ENCODE assay signal across 8 cellular contexts in genomic region chr3:120596853-120597223, GRCh38. TPM values are rescaled to one million over a fixed set of nuclear protein-coding genes. Genes with fewer than 3 reads are reported as not detected.
A peak's percentile ranks its signal among the peaks of the same experiment; 100 is the strongest.
DNase-seq lines count a peak whose midpoint lies in the region; ATAC-seq lines count a peak whose summit lies in the region.

No MANE protein-coding gene starts in this region.

- H3K4me3 Mint-ChIP-seq in T-helper 2 cell treated with Interferon-gamma antibody and Interleukin-4, amounts not matched to agents 5 μg/mL and 100 μg/mL, for 36 hours = peak overlapping the region; percentile 87
- H3K4me3 Mint-ChIP-seq in activated naive CD8-positive, alpha-beta T cell = peak overlapping the region; percentile 93

- no peaks in the 10 kb centered on the region for H3K9me3 ChIP-seq in iPS-20b (ENCODE audit: insufficient read depth, low read depth, low read length)
- no peaks in the 10 kb centered on the region for H3K9me3 ChIP-seq in subcutaneous abdominal adipose tissue (ENCODE audit: control insufficient read depth in 5 of 5, low read length in 5 of 5)

- peaks cover 20% of the 10 kb centered on the region for H3K36me3 Mint-ChIP-seq in T-helper 2 cell treated with Interferon-gamma antibody and Interleukin-4, amounts not matched to agents 5 μg/mL and 100 μg/mL, for 36 hours (ENCODE audit: low read depth)
- no peaks in the 10 kb centered on the region for H3K36me3 Mint-ChIP-seq in activated naive CD8-positive, alpha-beta T cell

- H3K9ac ChIP-seq in iPS-20b (ENCODE audit: low read depth, low read length) (peak overlapping the region; percentile 97), subcutaneous abdominal adipose tissue (ENCODE audit: low read length in 5 of 5) (peak overlapping the region; percentile 89 to 99 (median 99))

- peak overlapping the region; percentile 94 for H3K27ac Mint-ChIP-seq in T-helper 2 cell treated with Interferon-gamma antibody and Interleukin-4, amounts not matched to agents 5 μg/mL and 100 μg/mL, for 36 hours
- H3K27ac Mint-ChIP-seq in activated naive CD8-positive, alpha-beta T cell = peak overlapping the region; percentile 96

- H3K4me1 ChIP-seq in iPS-20b (ENCODE audit: insufficient read depth, low read length) = peaks cover 4% of the 10 kb centered on the region; the same call in 1 of the 2 replicates
- H3K4me1 ChIP-seq in subcutaneous abdominal adipose tissue (ENCODE audit: control insufficient read depth in 5 of 5, insufficient read depth in 5 of 5, low read length in 5 of 5) = peaks cover 5 to 39% (median 34%) of the 10 kb centered on the region in 5 donors

- H3K27me3 ChIP-seq in iPS-20b (ENCODE audit: insufficient read depth, low read length) (no peaks in the 10 kb centered on the region), subcutaneous abdominal adipose tissue (ENCODE audit: control insufficient read depth in 5 of 5, insufficient read depth in 4 of 5, low read length in 5 of 5) (no peaks in the 10 kb centered on the region)

- no peak for DNase-seq in T-helper 2 cell treated with Interferon-gamma antibody and Interleukin-4, amounts not matched to agents 5 μg/mL and 100 μg/mL, for 36 hours (ENCODE audit: low spot score)
- DNase-seq in T-helper 2 cell (no peak), mucosa of gallbladder (ENCODE audit: low spot score) (no peak), SK-N-DZ (ENCODE audit: low spot score) (no peak)

- H3K4me3 ChIP-seq in iPS-20b (ENCODE audit: low read length) (peak overlapping the region; percentile 99), subcutaneous abdominal adipose tissue (ENCODE audit: low read depth in 1 of 5, low read length in 5 of 5) (peak overlapping the region; percentile 84 to 93 (median 89))

- H3K9me3 Mint-ChIP-seq in T-helper 2 cell treated with Interferon-gamma antibody and Interleukin-4, amounts not matched to agents 5 μg/mL and 100 μg/mL, for 36 hours = no peaks in the 10 kb centered on the region
- no peaks in the 10 kb centered on the region for H3K9me3 Mint-ChIP-seq in activated naive CD8-positive, alpha-beta T cell (ENCODE audit: low read depth)

- peaks cover 11% of the 10 kb centered on the region for H3K27me3 Mint-ChIP-seq in T-helper 2 cell treated with Interferon-gamma antibody and Interleukin-4, amounts not matched to agents 5 μg/mL and 100 μg/mL, for 36 hours (ENCODE audit: low read depth)
- no peaks in the 10 kb centered on the region for H3K27me3 Mint-ChIP-seq in activated naive CD8-positive, alpha-beta T cell

- H3K36me3 ChIP-seq in iPS-20b (ENCODE audit: insufficient read depth, low read depth, low read length) (peaks cover 41% of the 10 kb centered on the region), subcutaneous abdominal adipose tissue (ENCODE audit: control insufficient read depth in 5 of 5, insufficient read depth in 5 of 5, low read length in 5 of 5) (peaks cover 10 to 30% (median 18%) of the 10 kb centered on the region in 5 donors)

- no peak for ATAC-seq in GM18520 (IDR thresholded peaks at IDR 0.05; ENCODE audit: unreplicated experiment)

- H3K4me1 Mint-ChIP-seq in T-helper 2 cell treated with Interferon-gamma antibody and Interleukin-4, amounts not matched to agents 5 μg/mL and 100 μg/mL, for 36 hours (ENCODE audit: low read depth) = peaks cover 10% of the 10 kb centered on the region
- H3K4me1 Mint-ChIP-seq in activated naive CD8-positive, alpha-beta T cell (ENCODE audit: low read depth) = peaks cover 16% of the 10 kb centered on the region

- peak overlapping the region; percentile 84 for H3K27ac ChIP-seq in iPS-20b (ENCODE audit: low read length)
- H3K27ac ChIP-seq in subcutaneous abdominal adipose tissue (ENCODE audit: low read depth, low read length) = peak overlapping the region; percentile 95

RNA-seq across cellular contexts. Expression of gene NDUFB4, which starts 0.7 kb away (rescaled TPM):
- 125 TPM for total RNA-seq in mucosa of gallbladder
- polyA plus RNA-seq in SK-N-DZ (2014; cell fraction: cytosol; rRNA removed) = 123 and 141 TPM in 2 replicates
- 116 and 119 TPM in 2 replicates for polyA plus RNA-seq in SK-N-DZ (2014; cell fraction: nucleus; rRNA removed)
